Comparison of ENCODE assay signal across 8 cellular contexts in genomic region chr17:78314683-78315354, GRCh38. TPM values are rescaled to one million over a fixed set of nuclear protein-coding genes. Genes with fewer than 3 reads are reported as not detected.
DNase-seq lines count a peak whose midpoint lies in the region; ATAC-seq and FAIRE-seq lines count a peak whose summit lies in the region.

No MANE protein-coding gene starts in this region.

- H3K9ac ChIP-seq in iPS-18a (ENCODE audit: low read length) (no peak overlapping the region), stomach smooth muscle (ENCODE audit: low read length in 2 of 2) (peak overlapping the region; percentile 29 to 54)

- no peak for FAIRE-seq in urothelium cell line (lab: Jason Lieb, UNC)

- no peaks in the 10 kb centered on the region for H3K36me3 ChIP-seq in iPS-18a (ENCODE audit: control insufficient read depth, low read depth, low read length)
- no peaks in the 10 kb centered on the region for H3K36me3 ChIP-seq in stomach smooth muscle (ENCODE audit: control insufficient read depth in 2 of 2, insufficient read depth in 2 of 2, low read length in 2 of 2)

- peaks cover 19% of the 10 kb centered on the region for H3K27me3 Mint-ChIP-seq in T-helper 2 cell treated with Interferon-gamma antibody and Interleukin-4, amounts not matched to agents 5 μg/mL and 100 μg/mL, for 36 hours (ENCODE audit: low read depth)
- H3K27me3 Mint-ChIP-seq in activated T-cell treated with anti-CD3 and anti-CD28 coated beads, Interleukin-2, amount 50 U/mL, for 4 hours (ENCODE audit: low read depth): peaks cover 2% of the 10 kb centered on the region

- peak overlapping the region; percentile 43 for H3K4me3 ChIP-seq in iPS-18a (ENCODE audit: low read length)
- H3K4me3 ChIP-seq in stomach smooth muscle (ENCODE audit: low read length in 2 of 2): peak overlapping the region in 1 of 2 donors; percentile 31

- peak overlapping the region; percentile 52 for H3K27ac Mint-ChIP-seq in T-helper 2 cell treated with Interferon-gamma antibody and Interleukin-4, amounts not matched to agents 5 μg/mL and 100 μg/mL, for 36 hours

- H3K27ac ChIP-seq in iPS-18a (ENCODE audit: low read length): no peak overlapping the region
- peak overlapping the region; percentile 55 for H3K27ac ChIP-seq in stomach smooth muscle (ENCODE audit: low read length)

- H3K9me3 ChIP-seq in iPS-18a (ENCODE audit: control insufficient read depth, low read depth, low read length) (no peaks in the 10 kb centered on the region), stomach smooth muscle (ENCODE audit: control insufficient read depth in 2 of 2, low read length in 2 of 2) (no peaks in the 10 kb centered on the region)

- no peaks in the 10 kb centered on the region for H3K36me3 Mint-ChIP-seq in T-helper 2 cell treated with Interferon-gamma antibody and Interleukin-4, amounts not matched to agents 5 μg/mL and 100 μg/mL, for 36 hours (ENCODE audit: low read depth)
- no peaks in the 10 kb centered on the region for H3K36me3 Mint-ChIP-seq in activated T-cell treated with anti-CD3 and anti-CD28 coated beads, Interleukin-2, amount 50 U/mL, for 4 hours (ENCODE audit: insufficient read depth)

- no peak for DNase-seq in T-helper 2 cell treated with Interferon-gamma antibody and Interleukin-4, amounts not matched to agents 5 μg/mL and 100 μg/mL, for 36 hours (ENCODE audit: low spot score)
- DNase-seq in T-helper 2 cell: no peak
- no peak for DNase-seq in activated T-cell treated with anti-CD3 and anti-CD28 coated beads, Interleukin-2, amount 50 U/mL, for 4 hours
- DNase-seq in activated effector memory CD4-positive, alpha-beta T cell treated with anti-CD3 and anti-CD28 coated beads, Interleukin-2, amount 50 U/mL, for 16 hours: no peak
- no peak for DNase-seq in urothelium cell line (ENCODE audit: low spot score)
- no peak for DNase-seq in foreskin melanocyte

- H3K4me1 ChIP-seq in iPS-18a (ENCODE audit: control insufficient read depth, low read depth, low read length) (peaks cover 22% of the 10 kb centered on the region), stomach smooth muscle (ENCODE audit: control insufficient read depth, insufficient read depth, low read length) (peaks cover 39% of the 10 kb centered on the region)

- no peaks in the 10 kb centered on the region for H3K9me3 Mint-ChIP-seq in T-helper 2 cell treated with Interferon-gamma antibody and Interleukin-4, amounts not matched to agents 5 μg/mL and 100 μg/mL, for 36 hours
- H3K9me3 Mint-ChIP-seq in activated T-cell treated with anti-CD3 and anti-CD28 coated beads, Interleukin-2, amount 50 U/mL, for 4 hours: no peaks in the 10 kb centered on the region

- peaks cover 9% of the 10 kb centered on the region for H3K27me3 ChIP-seq in iPS-18a (ENCODE audit: control insufficient read depth, insufficient read depth, low read length)
- H3K27me3 ChIP-seq in stomach smooth muscle (ENCODE audit: control insufficient read depth in 1 of 2, insufficient read depth in 2 of 2, low read length in 2 of 2): no peaks in the 10 kb centered on the region

- H3K4me3 Mint-ChIP-seq in T-helper 2 cell treated with Interferon-gamma antibody and Interleukin-4, amounts not matched to agents 5 μg/mL and 100 μg/mL, for 36 hours: peak overlapping the region; percentile 45
- peak overlapping the region; percentile 55 for H3K4me3 Mint-ChIP-seq in activated T-cell treated with anti-CD3 and anti-CD28 coated beads, Interleukin-2, amount 50 U/mL, for 4 hours

- peaks cover 23% of the 10 kb centered on the region for H3K4me1 Mint-ChIP-seq in T-helper 2 cell treated with Interferon-gamma antibody and Interleukin-4, amounts not matched to agents 5 μg/mL and 100 μg/mL, for 36 hours (ENCODE audit: low read depth)
- H3K4me1 Mint-ChIP-seq in activated T-cell treated with anti-CD3 and anti-CD28 coated beads, Interleukin-2, amount 50 U/mL, for 4 hours (ENCODE audit: low read depth): peaks cover 39% of the 10 kb centered on the region

- no peak for ATAC-seq in activated T-cell treated with anti-CD3 and anti-CD28 coated beads, Interleukin-2, amount 50 U/mL, for 4 hours

RNA-seq across cellular contexts. Expression of gene SOCS3, which starts 45.1 kb away (rescaled TPM):
- 100 to 1,000 TPM; 118 to 143 (median 136) TPM for total RNA-seq in activated T-cell treated with anti-CD3 and anti-CD28 coated beads, Interleukin-2, amount 50 U/mL, for 4 hours
